Comparison of ENCODE assay signal across 19 cellular contexts in the genomic region with DNA sequence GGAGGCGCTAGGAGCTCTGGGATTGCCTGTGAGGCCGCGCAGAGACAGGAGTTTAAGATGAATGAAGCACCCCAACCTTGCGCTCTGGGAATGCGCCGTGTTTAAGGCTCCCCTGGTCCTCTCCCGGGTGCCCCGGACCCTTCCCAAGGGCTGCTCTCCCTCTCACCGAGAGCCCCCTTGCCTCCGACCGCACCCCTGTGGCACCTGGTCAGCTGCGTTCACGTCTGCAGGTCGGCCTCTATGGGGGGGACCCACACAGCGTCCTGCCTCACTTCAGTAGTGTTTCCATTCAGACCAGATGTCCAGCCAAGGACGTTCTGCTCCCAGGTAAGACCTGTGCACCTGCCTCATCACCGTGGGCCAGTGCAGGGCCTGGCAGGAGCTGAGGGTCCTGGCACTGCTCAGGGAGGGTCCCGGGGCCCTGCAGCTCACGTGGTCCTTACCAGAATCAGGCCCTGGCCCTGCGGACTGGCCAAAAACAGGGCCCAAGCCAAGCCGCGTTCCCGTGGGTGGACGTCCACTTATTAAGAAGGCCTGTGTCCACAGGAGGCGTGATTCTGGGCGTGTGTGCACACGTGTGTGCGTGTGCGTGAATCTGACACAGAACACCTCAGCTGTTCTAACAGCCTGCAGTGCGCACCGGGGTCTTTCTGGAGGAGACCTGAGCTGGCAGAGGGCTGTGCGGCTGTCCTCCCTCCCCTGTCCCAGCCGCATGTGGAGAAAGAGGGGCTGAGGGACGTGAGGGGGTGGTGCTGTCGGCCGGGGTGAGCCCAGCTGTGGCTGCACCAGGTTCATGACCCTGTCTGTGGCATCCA.
DNase-seq lines count a peak whose midpoint lies in the region; ATAC-seq and TF ChIP-seq lines count a peak whose summit lies in the region.
"Had no signal": no experiment of that assay in that cellular context is flagged by ENCODE, and none has a peak within 500 bp of the region (broad histone marks: within the 10 kb centered on the region; RNA-seq: fewer than 3 reads in every experiment).

No MANE protein-coding gene starts in this region.

- H3K27me3 ChIP-seq in left lung = peaks cover 0 to 97% of the 10 kb centered on the region in 2 donors
- peaks cover 93% of the 10 kb centered on the region for H3K27me3 ChIP-seq in suprapubic skin
- no peaks in the 10 kb centered on the region for H3K27me3 ChIP-seq in smooth muscle cell (ENCODE audit: low read depth)

- 81% methylated on average over 19 of the region's 36 CpGs for WGBS in suprapubic skin
- 88% methylated on average over 33 of the region's 36 CpGs for WGBS in smooth muscle cell (ENCODE audit: low lambda C conversion rate)

- TF ChIP-seq POLR2A in suprapubic skin (IDR thresholded peaks at IDR 0.05) (no peak), GM18505 (IDR thresholded peaks at IDR 0.05; ENCODE audit: borderline replicate concordance, extremely low read depth, insufficient read depth, insufficient read length) (no peak)

- no peaks in the 10 kb centered on the region for H4K20me1 ChIP-seq in smooth muscle cell (ENCODE audit: low read depth)

- H3K4me1 ChIP-seq in left lung (no peaks in the 10 kb centered on the region), suprapubic skin (no peaks in the 10 kb centered on the region), smooth muscle cell (ENCODE audit: low read depth) (no peaks in the 10 kb centered on the region)
- H3K4me1 ChIP-seq: breast epithelium, gastroesophageal sphincter, prostate gland, tibial nerve had no signal

- no peaks in the 10 kb centered on the region for H3K9me3 ChIP-seq in left lung
- H3K9me3 ChIP-seq in suprapubic skin = no peaks in the 10 kb centered on the region
- H3K9me3 ChIP-seq in smooth muscle cell (replicated peaks; ENCODE audit: low read depth) = no peaks in the 10 kb centered on the region
- H3K9me3 ChIP-seq: breast epithelium, gastroesophageal sphincter, prostate gland, tibial nerve had no signal

- H3K36me3 ChIP-seq in left lung (no peaks in the 10 kb centered on the region), suprapubic skin (no peaks in the 10 kb centered on the region), smooth muscle cell (ENCODE audit: low read depth) (no peaks in the 10 kb centered on the region)
- H3K36me3 ChIP-seq: breast epithelium, gastroesophageal sphincter, prostate gland, tibial nerve had no signal

- H3K27ac ChIP-seq in left lung = no peak overlapping the region
- H3K27ac ChIP-seq in suprapubic skin = no peak overlapping the region
- no peak overlapping the region for H3K27ac ChIP-seq in smooth muscle cell (ENCODE audit: low read depth)
- H3K27ac ChIP-seq: breast epithelium, dorsolateral prefrontal cortex, gastroesophageal sphincter, prostate gland, tibial nerve had no signal

- H3K4me3 ChIP-seq in left lung (no peak overlapping the region), suprapubic skin (no peak overlapping the region), smooth muscle cell (no peak overlapping the region)
- H3K4me3 ChIP-seq: breast epithelium, dorsolateral prefrontal cortex, gastroesophageal sphincter, prostate gland, tibial nerve had no signal

- intact Hi-C loops in left lung (cut with DNase I) = no loop called here

- no peak overlapping the region for H3K9ac ChIP-seq in smooth muscle cell (ENCODE audit: low read depth)

- no peaks in the 10 kb centered on the region for H3K79me2 ChIP-seq in smooth muscle cell (ENCODE audit: low read depth)

- no peak for TF ChIP-seq EP300 in suprapubic skin (IDR thresholded peaks at IDR 0.05)

- H3F3A ChIP-seq in smooth muscle cell (ENCODE audit: low read depth) = no peaks in the 10 kb centered on the region

- peak; percentile 45 for DNase-seq in activated effector memory CD4-positive, alpha-beta T cell treated with anti-CD3 and anti-CD28 coated beads, Interleukin-2, amount 50 U/mL, for 16 hours
- no peak for DNase-seq in activated effector memory CD4-positive, alpha-beta T cell treated with Interleukin-2 at 50 U/mL for 16 hours
- DNase-seq in activated CD8-positive, alpha-beta memory T cell treated with anti-CD3 and anti-CD28 coated beads, Interleukin-2, amount 50 U/mL, for 4 hours = peak; percentile 9
- DNase-seq in left lung = peak; percentile 22 to 76
- DNase-seq in suprapubic skin (ENCODE audit: low spot score in 2 of 2) = peak; percentile 56 to 70
- no peak for DNase-seq in smooth muscle cell (lab: John Stamatoyannopoulos, UW; ENCODE audit: unreplicated experiment)
- DNase-seq in mucosa of gallbladder (ENCODE audit: low spot score) = no peak
- DNase-seq: C1 segment of cervical spinal cord, NCI-H1417, NCI-H748 treated with DMSO at 0.1 percent for 48 hours, OCI-M1 had no signal

- H3K4me2 ChIP-seq in smooth muscle cell = no peak overlapping the region

- H2AFZ ChIP-seq in smooth muscle cell (ENCODE audit: low read depth) = no peak overlapping the region

- ATAC-seq in left lung (no peak), GM18505 (IDR thresholded peaks at IDR 0.05; ENCODE audit: unreplicated experiment) (no peak)
- ATAC-seq: activated CD4-positive, CD25-positive, alpha-beta regulatory T cell treated with anti-CD3 and anti-CD28 coated beads, Interleukin-2, amount 50 U/mL, for 24 hours; gastroesophageal sphincter; stimulated activated memory B cell treated with anti-CD40 and anti-IgM and Interleukin-4, amounts not matched to agents 10 μg/mL and 1 μg/mL and 100 μg/mL, for 72 hours had no signal

- TF ChIP-seq CTCF in left lung (IDR thresholded peaks at IDR 0.05) (no peak), suprapubic skin (IDR thresholded peaks at IDR 0.05) (no peak), smooth muscle cell (IDR thresholded peaks at IDR 0.05; ENCODE audit: borderline replicate concordance, insufficient read depth, poor library complexity, severe bottlenecking) (no peak)

Comparison
In these comparisons a context has a peak if more than half of its experiments do, and no peak if none do; other contexts are left out.
1. DNase-seq: peak in activated effector memory CD4-positive, alpha-beta T cell treated with anti-CD3 and anti-CD28 coated beads, Interleukin-2, amount 50 U/mL, for 16 hours (single experiment), activated CD8-positive, alpha-beta memory T cell treated with anti-CD3 and anti-CD28 coated beads, Interleukin-2, amount 50 U/mL, for 4 hours (single experiment), left lung (2 of 2) and suprapubic skin (2 of 2); none in activated effector memory CD4-positive, alpha-beta T cell treated with Interleukin-2 at 50 U/mL for 16 hours (single experiment), smooth muscle cell (single experiment) and mucosa of gallbladder (single experiment).